ENCODE assay signal across 8 cellular contexts in the genomic region with DNA sequence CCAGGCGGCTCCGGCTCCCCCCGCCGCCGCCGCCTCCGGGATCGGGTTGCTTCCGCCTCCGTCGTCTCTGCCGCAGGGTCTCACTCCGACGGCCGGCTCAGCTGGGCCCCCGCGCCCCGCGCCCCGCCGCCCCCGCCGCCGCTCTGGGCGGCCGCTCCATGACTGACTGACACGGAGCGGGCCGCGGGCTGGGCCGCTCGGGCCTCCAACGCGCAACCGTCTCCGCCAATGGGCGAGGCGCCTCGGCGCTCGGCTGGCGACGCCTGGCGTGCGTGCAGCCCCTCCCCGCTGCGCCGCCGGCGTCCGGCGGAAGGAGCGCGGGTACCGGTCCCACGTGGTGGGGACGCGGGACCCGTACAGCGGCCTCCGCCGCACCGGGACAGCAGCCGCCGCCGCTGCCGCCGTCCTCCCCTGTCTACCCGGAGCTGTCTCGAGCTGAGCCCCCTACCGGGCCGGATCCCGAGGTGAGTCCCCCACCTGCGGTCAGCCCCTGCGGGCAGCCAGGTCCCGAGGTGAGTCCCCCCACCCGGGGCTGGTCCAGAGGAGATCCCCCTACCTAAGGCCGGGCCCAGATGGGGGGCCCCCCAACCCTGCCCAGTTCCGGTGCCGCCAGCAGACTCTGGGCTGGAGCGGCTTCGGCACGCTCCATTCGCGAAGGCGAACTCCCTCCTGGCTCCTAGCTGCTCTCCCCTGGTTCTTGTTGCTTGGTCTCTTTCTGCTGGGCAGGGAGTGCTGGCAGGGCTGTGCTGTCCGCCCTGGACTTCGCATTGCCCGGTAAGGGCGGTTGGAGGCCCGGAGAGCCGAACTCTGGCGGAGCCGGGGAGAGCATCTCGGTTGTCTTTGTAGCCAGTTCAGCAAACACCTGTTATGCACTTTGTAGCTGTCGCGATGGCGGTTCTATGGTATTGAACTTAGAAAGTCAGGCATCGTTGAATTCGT. TPM values are rescaled to one million over a fixed set of nuclear protein-coding genes. Genes with fewer than 3 reads are reported as not detected.
DNase-seq lines count a peak whose midpoint lies in the region; ATAC-seq, FAIRE-seq and TF ChIP-seq lines count a peak whose summit lies in the region.

Gene TAF5L, minus strand, starts transcription at position 230 of the 939 bp plus-strand sequence. CDS start 11,640 bp downstream, outside the sequence.
Gene URB2, plus strand, starts transcription at position 355 of the 939 bp plus-strand sequence. CDS start 1,387 bp downstream, outside the sequence.

- CTCF ChIA-PET in AG04449 (lab: Yijun Ruan, JAX): interaction anchor here (5.3 kb wide), 1 partner anchor 68 kb away, joined by 27 read pairs; the partner anchor contains the start of gene ABCB10

- peaks cover 5 to 9% of the 10 kb centered on the region in 2 donors for H3K4me1 ChIP-seq in kidney (ENCODE audit: control insufficient read depth in 1 of 2, insufficient read depth in 1 of 2, low read depth in 1 of 2, low read length in 2 of 2)

- H3K36me3 ChIP-seq in kidney (ENCODE audit: control insufficient read depth in 1 of 2, insufficient read depth in 2 of 2, low read length in 2 of 2): no peaks in the 10 kb centered on the region

- TF ChIP-seq CTCF in AG04449 (IDR thresholded peaks at IDR 0.05; ENCODE audit: insufficient read depth, low read length, missing control alignments): no peak
- no peak for TF ChIP-seq CTCF in kidney (IDR thresholded peaks at IDR 0.05; ENCODE audit: borderline replicate concordance, extremely low read depth, insufficient read depth)

- ATAC-seq in GM18867 (IDR thresholded peaks at IDR 0.05; ENCODE audit: unreplicated experiment) (peak; percentile 91), HG03103 (IDR thresholded peaks at IDR 0.05; ENCODE audit: low read depth, unreplicated experiment) (peak; percentile 84)

- POLR2A ChIA-PET in AG04449 (lab: Yijun Ruan, JAX): interaction anchor here (2.0 kb wide), 1 partner anchor 67 kb away, joined by 6 read pairs; the partner anchor contains the start of gene ABCB10

- H3K4me3 ChIP-seq in AG04449 (ENCODE audit: low read depth, low read length) (peak within 1 kb of the TSS; percentile 93), kidney (ENCODE audit: low read length in 2 of 2) (peak within 1 kb of the TSS; percentile 87 to 90)

- DNase-seq in AG04449 (ENCODE audit: low read depth, low spot score) (peak; percentile 26), NCI-H226 (peak; percentile 76), cerebellum (ENCODE audit: low spot score) (peak; percentile 94), kidney (peak; percentile 95)
- peak; percentile 88 for DNase-seq in activated CD4-positive, CD25-positive, alpha-beta regulatory T cell treated with anti-CD3 and anti-CD28 coated beads, Interleukin-2, amount 50 U/mL, for 72 hours
- peak; percentile 66 to 80 for DNase-seq in stimulated activated CD4-positive, alpha-beta T cell treated with anti-CD3 and anti-CD28 coated beads, Interleukin-15, amount 100 ng/mL, for 1 hour (ENCODE audit: low read depth in 1 of 2, low spot score in 1 of 2)

- FAIRE-seq in kidney (lab: Jason Lieb, UNC): no peak

- peak within 1 kb of the TSS; percentile 63 to 74 for H3K9ac ChIP-seq in kidney (ENCODE audit: low read length in 2 of 2)

- peak within 1 kb of the TSS in 1 of 2 donors; percentile 63 for H3K27ac ChIP-seq in kidney (ENCODE audit: low read depth in 2 of 2, low read length in 2 of 2)

- intact Hi-C loops in kidney (cut with DNase I): no loop called here

- no peaks in the 10 kb centered on the region for H3K9me3 ChIP-seq in kidney (ENCODE audit: control insufficient read depth in 1 of 2, low read length in 2 of 2)

RNA-seq across cellular contexts. Expression of gene TAF5L, which starts in this region (rescaled TPM):
- total RNA-seq in cerebellum: 22.7 TPM
- total RNA-seq in kidney: 19.6 TPM
- 7.1 TPM for polyA plus RNA-seq in kidney (ENCODE audit: insufficient read depth, low read depth, low replicate concordance)

RNA-seq across cellular contexts. Expression of gene URB2, which starts in this region (rescaled TPM):
- total RNA-seq in cerebellum: 12.5 TPM
- 8.3 TPM for total RNA-seq in kidney
- polyA plus RNA-seq in kidney (ENCODE audit: insufficient read depth, low read depth, low replicate concordance): 1.4 TPM

Comparison
In these comparisons a context has a peak if more than half of its experiments do, and no peak if none do; other contexts are left out.
1. DNase-seq: peak in every context shown above with its lines; median percentile 95 in kidney; 94 in cerebellum; 88 in activated CD4-positive, CD25-positive, alpha-beta regulatory T cell treated with anti-CD3 and anti-CD28 coated beads, Interleukin-2, amount 50 U/mL, for 72 hours; 76 in NCI-H226; 73 in stimulated activated CD4-positive, alpha-beta T cell treated with anti-CD3 and anti-CD28 coated beads, Interleukin-15, amount 100 ng/mL, for 1 hour; 26 in AG04449.